In genomic region chr6:122712864-122713612, GRCh38 we compare ENCODE assay signal across 13 cellular contexts.
DNase-seq lines count a peak whose midpoint lies in the region; ATAC-seq lines count a peak whose summit lies in the region.
"Had no signal": no experiment of that assay in that cellular context is flagged by ENCODE, and none has a peak within 500 bp of the region (broad histone marks: within the 10 kb centered on the region; RNA-seq: fewer than 3 reads in every experiment).

No MANE protein-coding gene starts in this region.

- DNase-seq in H4 (ENCODE audit: low spot score) (peak; percentile 7), NCI-H2081 (lab: John Stamatoyannopoulos, UW) (peak; percentile 26 to 61), SKM-1 (lab: John Stamatoyannopoulos, UW; ENCODE audit: unreplicated experiment) (peak; percentile 76), medulla oblongata (ENCODE audit: extremely low spot score) (peak; percentile 45), glomerular visceral epithelial cell (ENCODE audit: extremely low spot score) (no peak), EL (no peak)
- DNase-seq: anterior cingulate cortex, naive B cell, NCI-H446 treated with DMSO at 0.1 percent for 48 hours, Right ventricle myocardium superior, testis had no signal

- no peak for ATAC-seq in activated CD4-positive, CD25-positive, alpha-beta regulatory T cell treated with anti-CD3 and anti-CD28 coated beads, Interleukin-2, amount 50 U/mL, for 24 hours
- ATAC-seq in HG03108 (IDR thresholded peaks at IDR 0.05; ENCODE audit: unreplicated experiment): no peak

Comparison
In these comparisons a context has a peak if more than half of its experiments do, and no peak if none do; other contexts are left out.
1. DNase-seq: peak in H4 (single experiment), NCI-H2081 (2 of 2), SKM-1 (single experiment) and medulla oblongata (single experiment); none in glomerular visceral epithelial cell (single experiment) and EL (single experiment).